7 cellular contexts compared by ENCODE assay signal in the genomic region with DNA sequence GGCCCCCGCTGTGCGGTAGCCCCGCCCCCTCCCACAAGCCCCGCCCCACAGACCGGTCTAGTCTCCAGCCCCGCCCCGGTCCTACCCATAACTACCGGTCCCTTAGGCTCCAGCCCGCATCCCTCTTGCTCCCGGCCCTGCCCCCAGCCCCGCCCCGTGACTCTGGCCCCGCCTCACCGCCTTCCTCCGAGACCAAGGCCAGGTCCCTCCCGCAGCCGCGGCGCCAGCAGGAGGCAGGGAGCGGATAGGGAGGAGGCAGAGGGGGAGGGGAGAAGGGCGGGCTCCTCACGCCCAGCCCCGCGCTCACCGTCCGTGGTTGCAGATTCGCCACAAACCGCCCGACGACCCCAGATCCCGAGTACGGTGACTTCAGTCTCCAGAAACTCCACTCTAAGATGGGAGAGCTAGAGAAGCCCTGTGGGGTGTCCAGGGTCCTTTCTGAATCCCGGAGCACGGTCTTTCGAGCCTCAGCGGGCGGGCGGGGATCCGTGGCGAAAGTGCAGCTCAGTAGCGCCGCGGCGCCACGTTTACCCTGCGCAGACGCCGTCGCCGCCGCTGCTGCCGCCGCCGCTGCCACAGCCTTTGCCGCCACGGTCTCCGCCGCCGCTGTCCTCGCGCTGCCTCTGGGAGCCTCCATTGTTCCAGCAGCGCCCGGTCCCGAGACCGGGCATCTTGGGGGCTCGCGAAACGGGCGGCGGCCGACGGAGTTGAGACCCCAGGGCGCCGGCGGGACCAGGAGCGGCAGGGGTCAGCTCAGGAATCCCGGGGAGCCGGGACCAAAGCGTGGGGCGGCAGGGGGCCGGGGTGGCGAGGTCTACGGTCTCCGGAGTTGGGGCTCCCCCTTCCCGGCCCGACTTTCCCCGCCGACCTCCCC.
A peak's percentile ranks its signal among the peaks of the same experiment; 100 is the strongest.
DNase-seq lines count a peak whose midpoint lies in the region; ATAC-seq and TF ChIP-seq lines count a peak whose summit lies in the region.

A gene with protein sequence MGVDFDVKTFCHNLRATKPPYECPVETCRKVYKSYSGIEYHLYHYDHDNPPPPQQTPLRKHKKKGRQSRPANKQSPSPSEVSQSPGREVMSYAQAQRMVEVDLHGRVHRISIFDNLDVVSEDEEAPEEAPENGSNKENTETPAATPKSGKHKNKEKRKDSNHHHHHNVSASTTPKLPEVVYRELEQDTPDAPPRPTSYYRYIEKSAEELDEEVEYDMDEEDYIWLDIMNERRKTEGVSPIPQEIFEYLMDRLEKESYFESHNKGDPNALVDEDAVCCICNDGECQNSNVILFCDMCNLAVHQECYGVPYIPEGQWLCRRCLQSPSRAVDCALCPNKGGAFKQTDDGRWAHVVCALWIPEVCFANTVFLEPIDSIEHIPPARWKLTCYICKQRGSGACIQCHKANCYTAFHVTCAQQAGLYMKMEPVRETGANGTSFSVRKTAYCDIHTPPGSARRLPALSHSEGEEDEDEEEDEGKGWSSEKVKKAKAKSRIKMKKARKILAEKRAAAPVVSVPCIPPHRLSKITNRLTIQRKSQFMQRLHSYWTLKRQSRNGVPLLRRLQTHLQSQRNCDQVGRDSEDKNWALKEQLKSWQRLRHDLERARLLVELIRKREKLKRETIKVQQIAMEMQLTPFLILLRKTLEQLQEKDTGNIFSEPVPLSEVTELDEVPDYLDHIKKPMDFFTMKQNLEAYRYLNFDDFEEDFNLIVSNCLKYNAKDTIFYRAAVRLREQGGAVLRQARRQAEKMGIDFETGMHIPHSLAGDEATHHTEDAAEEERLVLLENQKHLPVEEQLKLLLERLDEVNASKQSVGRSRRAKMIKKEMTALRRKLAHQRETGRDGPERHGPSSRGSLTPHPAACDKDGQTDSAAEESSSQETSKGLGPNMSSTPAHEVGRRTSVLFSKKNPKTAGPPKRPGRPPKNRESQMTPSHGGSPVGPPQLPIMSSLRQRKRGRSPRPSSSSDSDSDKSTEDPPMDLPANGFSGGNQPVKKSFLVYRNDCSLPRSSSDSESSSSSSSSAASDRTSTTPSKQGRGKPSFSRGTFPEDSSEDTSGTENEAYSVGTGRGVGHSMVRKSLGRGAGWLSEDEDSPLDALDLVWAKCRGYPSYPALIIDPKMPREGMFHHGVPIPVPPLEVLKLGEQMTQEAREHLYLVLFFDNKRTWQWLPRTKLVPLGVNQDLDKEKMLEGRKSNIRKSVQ (N-terminal part only) (plus strand): TSS at position 530 of the 874 bp plus-strand sequence. CDS start 2,406 bp downstream, outside the sequence.

- peak within 1 kb of the TSS; percentile 83 for H3K4me3 ChIP-seq in retinal pigment epithelial cell (ENCODE audit: low read length)

- peak; percentile 1 for TF ChIP-seq CTCF in retinal pigment epithelial cell (conservative IDR thresholded peaks at IDR 0.05; ENCODE audit: low read depth, low read length)

- ATAC-seq in GM18508 (IDR thresholded peaks at IDR 0.05; ENCODE audit: insufficient read depth, unreplicated experiment) (peak; percentile 52), HG03025 (IDR thresholded peaks at IDR 0.05; ENCODE audit: low FRiP score, unreplicated experiment) (peak; percentile 86)

- DNase-seq in NCI-H2081 (lab: John Stamatoyannopoulos, UW) (peak; percentile 97 to 99), T1000 (lab: John Stamatoyannopoulos, UW) (peak; percentile 99), astrocyte of the hippocampus (ENCODE audit: low read depth, low spot score) (peak; percentile 100), hippocampal formation (lab: John Stamatoyannopoulos, UW) (peak; percentile 99 to 100), retinal pigment epithelial cell (ENCODE audit: low read depth) (peak; percentile 96)

Comparison
In these comparisons a context has a peak if more than half of its experiments do, and no peak if none do; other contexts are left out.
1. Peak in every context shown above with its lines: DNase-seq, ATAC-seq and H3K4me3 ChIP-seq.